In genomic region chr9:92671323-92671722, GRCh38 we compare ENCODE assay signal across 8 cellular contexts. TPM values are rescaled to one million over a fixed set of nuclear protein-coding genes. Genes with fewer than 3 reads are reported as not detected.
DNase-seq lines count a peak whose midpoint lies in the region; ATAC-seq, FAIRE-seq and TF ChIP-seq lines count a peak whose summit lies in the region.

No MANE protein-coding gene starts in this region.

- no peaks in the 10 kb centered on the region for H3K9me3 ChIP-seq in CD8-positive, alpha-beta memory T cell (ENCODE audit: low read length)
- H3K9me3 ChIP-seq in KOPT-K1 (ENCODE audit: insufficient read depth, low read length, poor library complexity, severe bottlenecking): no peaks in the 10 kb centered on the region
- H3K9me3 ChIP-seq in upper lobe of right lung: no peaks in the 10 kb centered on the region

- FAIRE-seq in D721Med (lab: Jason Lieb, UNC): no peak

- H3K4me1 Mint-ChIP-seq in CD8-positive, alpha-beta memory T cell: peaks cover 21 to 41% (median 32%) of the 10 kb centered on the region in 3 donors

- ATAC-seq in upper lobe of right lung: no peak

- H3K36me3 ChIP-seq in CD8-positive, alpha-beta memory T cell (ENCODE audit: insufficient read depth, low read length): no peaks in the 10 kb centered on the region
- H3K36me3 ChIP-seq in KOPT-K1 (ENCODE audit: insufficient read depth, low read length) (peaks cover 11% of the 10 kb centered on the region; the same call in 1 of the 2 replicates), upper lobe of right lung (no peaks in the 10 kb centered on the region)

- H3K4me3 Mint-ChIP-seq in CD8-positive, alpha-beta memory T cell: peak overlapping the region; percentile 94 to 100 (median 96)

- peak overlapping the region; percentile 99 for H3K4me3 ChIP-seq in CD8-positive, alpha-beta memory T cell (ENCODE audit: low read length)
- peak overlapping the region; percentile 94 for H3K4me3 ChIP-seq in astrocyte of the cerebellum (ENCODE audit: low read depth, low read length)
- peak overlapping the region; percentile 96 for H3K4me3 ChIP-seq in upper lobe of right lung

- no peaks in the 10 kb centered on the region for H3K27me3 Mint-ChIP-seq in CD8-positive, alpha-beta memory T cell

- peak overlapping the region in 5 of 8 donors; percentile 32 to 100 (median 98) for H3K27ac Mint-ChIP-seq in CD8-positive, alpha-beta memory T cell

- no peaks in the 10 kb centered on the region for H3K27me3 ChIP-seq in CD8-positive, alpha-beta memory T cell (ENCODE audit: insufficient read depth, low read length, poor library complexity, severe bottlenecking)
- H3K27me3 ChIP-seq in upper lobe of right lung: no peaks in the 10 kb centered on the region

- peaks cover 0 to 15% (median 0%) of the 10 kb centered on the region in 3 donors for H3K36me3 Mint-ChIP-seq in CD8-positive, alpha-beta memory T cell

- peaks cover 19% of the 10 kb centered on the region for H3K4me1 ChIP-seq in CD8-positive, alpha-beta memory T cell (ENCODE audit: insufficient read depth, low read length)
- H3K4me1 ChIP-seq in upper lobe of right lung: peaks cover 17% of the 10 kb centered on the region

- POLR2A ChIA-PET in CD8-positive, alpha-beta memory T cell (lab: Charles Lee): interaction anchor here (1.5 kb wide), 1 partner anchor 425 kb away, joined by 3 read pairs; the partner anchor contains the start of gene CARD19

- H3K27ac ChIP-seq in CD8-positive, alpha-beta memory T cell (ENCODE audit: low read depth, low read length): no peak overlapping the region
- H3K27ac ChIP-seq in KOPT-K1 (ENCODE audit: low read depth, low read length, poor library complexity, severe bottlenecking) (peak overlapping the region; percentile 18), upper lobe of right lung (no peak overlapping the region)

- CTCF ChIA-PET in CD8-positive, alpha-beta memory T cell (lab: Charles Lee): interaction anchor here (1.2 to 1.7 kb wide), 3 partner anchors 33 to 94 kb away, joined by 5 to 7 read pairs (median 5); partner anchors contain the start of gene BICD2

- peaks cover 0 to 2% (median 0%) of the 10 kb centered on the region in 5 donors for H3K9me3 Mint-ChIP-seq in CD8-positive, alpha-beta memory T cell

- in situ Hi-C loops in astrocyte of the cerebellum (cut with HindIII; ENCODE audit: low sequenced_read_pairs) (no loop called here), GM13977 (cut with MboI; ENCODE audit: low pct_unique_long_range_greater_than_20kb, low sequenced_read_pairs, unreplicated experiment) (no loop called here)

- no peak for TF ChIP-seq CTCF in astrocyte of the cerebellum (IDR thresholded peaks at IDR 0.05; ENCODE audit: low read depth, low read length, missing control alignments)
- no peak for TF ChIP-seq CTCF in upper lobe of right lung (IDR thresholded peaks at IDR 0.05)
- no peak for TF ChIP-seq CTCF in GM13977 (IDR thresholded peaks at IDR 0.05; ENCODE audit: extremely low read depth, insufficient read depth, missing control alignments)
- TF ChIP-seq CTCF in D721Med (IDR thresholded peaks at IDR 0.05; ENCODE audit: insufficient read depth, missing control alignments): no peak

- no peak for DNase-seq in CD8-positive, alpha-beta memory T cell
- DNase-seq in astrocyte of the cerebellum (ENCODE audit: low read depth) (no peak), islet precursor cell (peak; percentile 82), upper lobe of right lung (peak; percentile 43), GM13977 (ENCODE audit: low spot score) (no peak), D721Med (ENCODE audit: insufficient read length, low spot score) (no peak)
- DNase-seq in stimulated activated CD4-positive, alpha-beta T cell treated with anti-CD3 and anti-CD28 coated beads, Interleukin-4, amount 100 ng/mL, for 24 hours: no peak

- intact Hi-C loops in upper lobe of right lung (cut with DNase I): no loop called here

RNA-seq across cellular contexts. Expression of gene IPPK, which starts 1.4 kb away (rescaled TPM):
- total RNA-seq in CD8-positive, alpha-beta memory T cell: 10 to 100 TPM; 13.5 to 13.7 TPM
- polyA plus RNA-seq in CD8-positive, alpha-beta memory T cell: 9.2 TPM
- total RNA-seq in upper lobe of right lung: 9.6 TPM

Comparison
In these comparisons a context has a peak if more than half of its experiments do, and no peak if none do; other contexts are left out.
1. DNase-seq: peak in islet precursor cell (single experiment) and upper lobe of right lung (single experiment); none in CD8-positive, alpha-beta memory T cell (0 of 5), astrocyte of the cerebellum (single experiment), stimulated activated CD4-positive, alpha-beta T cell treated with anti-CD3 and anti-CD28 coated beads, Interleukin-4, amount 100 ng/mL, for 24 hours (single experiment), GM13977 (single experiment) and D721Med (single experiment).
2. Peak in every context shown above with its lines, with median percentiles within 50 percentile points of each other: H3K4me3 ChIP-seq.